In genomic region chr1:21904475-21904724, GRCh38 we compare ENCODE assay signal across 11 cellular contexts. TPM values are rescaled to one million over a fixed set of nuclear protein-coding genes. Genes with fewer than 3 reads are reported as not detected.
DNase-seq lines count a peak whose midpoint lies in the region; ATAC-seq and TF ChIP-seq lines count a peak whose summit lies in the region.
"Had no signal": no experiment of that assay in that cellular context is flagged by ENCODE, and none has a peak within 500 bp of the region (broad histone marks: within the 10 kb centered on the region; RNA-seq: fewer than 3 reads in every experiment).

No MANE protein-coding gene starts in this region.

- peak overlapping the region; percentile 67 for H3K27ac ChIP-seq in CD8-positive, alpha-beta memory T cell (ENCODE audit: low read depth, low read length)
- H3K27ac ChIP-seq in adrenal gland = peak overlapping the region in 4 of 5 donors; percentile 25 to 79 (median 50)
- H3K27ac ChIP-seq in skin epidermis = peak overlapping the region in 20 of 21 experiments; percentile 25 to 90 (median 62)

- H3K4me3 ChIP-seq in CD8-positive, alpha-beta memory T cell (ENCODE audit: low read length) = no peak overlapping the region
- H3K4me3 ChIP-seq in adrenal gland (no peak overlapping the region), skin epidermis (no peak overlapping the region), BE2C (ENCODE audit: low read depth, low read length) (no peak overlapping the region)

- H3K4me1 ChIP-seq in CD8-positive, alpha-beta memory T cell (ENCODE audit: insufficient read depth, low read length) = peaks cover 2% of the 10 kb centered on the region
- H3K4me1 ChIP-seq in adrenal gland (replicated peaks in 1 of 2) (peaks cover 10 to 65% of the 10 kb centered on the region in 2 donors), BE2C (no peaks in the 10 kb centered on the region)

- H3K9me3 ChIP-seq in CD8-positive, alpha-beta memory T cell (ENCODE audit: low read length) = no peaks in the 10 kb centered on the region
- H3K9me3 ChIP-seq in adrenal gland (replicated peaks in 1 of 3) (no peaks in the 10 kb centered on the region), BE2C (no peaks in the 10 kb centered on the region)

- H3K27ac Mint-ChIP-seq in CD8-positive, alpha-beta memory T cell = no peak overlapping the region
- H3K27ac Mint-ChIP-seq: T-helper 1 cell treated with Interleukin-12 subunit alpha and Interleukin-12 subunit beta and Interleukin-4 antibody, amounts not matched to agents 30 μg/mL and 1 μg/mL, for 36 hours had no signal

- 68 to 100% (median 68%) methylated on average over 1 to 5 of the region's 5 CpGs; no CpG with 5 or more reads in 1 of the 4 donors for WGBS in adrenal gland, 4 donors

- no peak for TF ChIP-seq POLR2A in adrenal gland (IDR thresholded peaks at IDR 0.05)

- TF ChIP-seq CTCF in adrenal gland (IDR thresholded peaks at IDR 0.05) = no peak
- TF ChIP-seq CTCF in BE2C (IDR thresholded peaks at IDR 0.05; ENCODE audit: low read depth, low read length) = no peak

- H3K4me1 Mint-ChIP-seq in CD8-positive, alpha-beta memory T cell = no peaks in the 10 kb centered on the region

- no peaks in the 10 kb centered on the region for H3K36me3 ChIP-seq in CD8-positive, alpha-beta memory T cell (ENCODE audit: insufficient read depth, low read length)
- H3K36me3 ChIP-seq in adrenal gland (replicated peaks in 1 of 2) (no peaks in the 10 kb centered on the region), BE2C (no peaks in the 10 kb centered on the region)

- DNase-seq in CD8-positive, alpha-beta memory T cell = no peak
- DNase-seq in adrenal gland (no peak), left colon (peak; percentile 84 to 93), BE2C (no peak), activated gamma-delta T cell (lab: John Stamatoyannopoulos, UW) (no peak), putamen (ENCODE audit: low spot score) (no peak)
- DNase-seq: H9 had no signal

- CTCF ChIA-PET in CD8-positive, alpha-beta memory T cell (lab: Charles Lee) = no interaction called here

- no peak overlapping the region for H3K4me3 Mint-ChIP-seq in CD8-positive, alpha-beta memory T cell
- H3K4me3 Mint-ChIP-seq: H9; T-helper 1 cell treated with Interleukin-12 subunit alpha and Interleukin-12 subunit beta and Interleukin-4 antibody, amounts not matched to agents 30 μg/mL and 1 μg/mL, for 36 hours had no signal

- ATAC-seq in left colon (peak; percentile 84), GM18909 (IDR thresholded peaks at IDR 0.05; ENCODE audit: poor library complexity, unreplicated experiment) (no peak)
- ATAC-seq: sciatic nerve had no signal

- no peaks in the 10 kb centered on the region for H3K27me3 Mint-ChIP-seq in CD8-positive, alpha-beta memory T cell

- no peaks in the 10 kb centered on the region for H3K36me3 Mint-ChIP-seq in CD8-positive, alpha-beta memory T cell

- H3K9me3 Mint-ChIP-seq in CD8-positive, alpha-beta memory T cell = no peaks in the 10 kb centered on the region
- H3K9me3 Mint-ChIP-seq: H9; T-helper 1 cell treated with Interleukin-12 subunit alpha and Interleukin-12 subunit beta and Interleukin-4 antibody, amounts not matched to agents 30 μg/mL and 1 μg/mL, for 36 hours had no signal

- POLR2A ChIA-PET in CD8-positive, alpha-beta memory T cell (lab: Charles Lee) = no interaction called here

- intact Hi-C loops in adrenal gland (cut with DNase I) (no loop called here), left colon (cut with DNase I, micrococcal nuclease) (no loop called here)

- H3K27me3 ChIP-seq in CD8-positive, alpha-beta memory T cell (ENCODE audit: insufficient read depth, low read length, poor library complexity, severe bottlenecking) = no peaks in the 10 kb centered on the region
- H3K27me3 ChIP-seq in adrenal gland (no peaks in the 10 kb centered on the region), BE2C (no peaks in the 10 kb centered on the region)

RNA-seq across cellular contexts. Expression of gene HSPG2, which starts 32.7 kb away (rescaled TPM):
- under 1 TPM; 0.24 to 0.72 TPM for total RNA-seq in CD8-positive, alpha-beta memory T cell
- polyA plus RNA-seq in CD8-positive, alpha-beta memory T cell = not detected
- total RNA-seq in adrenal gland (100 to 1,000 TPM; 232 to 558 (median 316) TPM), left colon (100 to 1,000 TPM; 180 to 206 TPM)
- 100 to 1,000 TPM in 2 of 3 donors, 10 to 100 TPM in 1; 38.7 to 394 (median 156) TPM for polyA plus RNA-seq in adrenal gland
- 1.8 TPM for polyA plus RNA-seq in BE2C (2012; ENCODE audit: insufficient read depth, insufficient read length, low read depth)

Comparison
In these comparisons a context has a peak if more than half of its experiments do, and no peak if none do; other contexts are left out.
1. DNase-seq: peak in left colon (2 of 2); none in CD8-positive, alpha-beta memory T cell (0 of 5), adrenal gland (0 of 7), BE2C (single experiment), activated gamma-delta T cell (single experiment) and putamen (single experiment).
2. RNA of gene HSPG2, which starts 32.7 kb away (total RNA-seq): 232 to 558 TPM in adrenal gland and 180 to 206 TPM in left colon; 0.24 to 0.72 TPM in CD8-positive, alpha-beta memory T cell; every median in the first group is over 100 times any median in the second.
3. Peak in every context shown above with its lines, with median percentiles within 50 percentile points of each other: H3K27ac ChIP-seq.